ENCODE assay signal across 8 cellular contexts in the genomic region with DNA sequence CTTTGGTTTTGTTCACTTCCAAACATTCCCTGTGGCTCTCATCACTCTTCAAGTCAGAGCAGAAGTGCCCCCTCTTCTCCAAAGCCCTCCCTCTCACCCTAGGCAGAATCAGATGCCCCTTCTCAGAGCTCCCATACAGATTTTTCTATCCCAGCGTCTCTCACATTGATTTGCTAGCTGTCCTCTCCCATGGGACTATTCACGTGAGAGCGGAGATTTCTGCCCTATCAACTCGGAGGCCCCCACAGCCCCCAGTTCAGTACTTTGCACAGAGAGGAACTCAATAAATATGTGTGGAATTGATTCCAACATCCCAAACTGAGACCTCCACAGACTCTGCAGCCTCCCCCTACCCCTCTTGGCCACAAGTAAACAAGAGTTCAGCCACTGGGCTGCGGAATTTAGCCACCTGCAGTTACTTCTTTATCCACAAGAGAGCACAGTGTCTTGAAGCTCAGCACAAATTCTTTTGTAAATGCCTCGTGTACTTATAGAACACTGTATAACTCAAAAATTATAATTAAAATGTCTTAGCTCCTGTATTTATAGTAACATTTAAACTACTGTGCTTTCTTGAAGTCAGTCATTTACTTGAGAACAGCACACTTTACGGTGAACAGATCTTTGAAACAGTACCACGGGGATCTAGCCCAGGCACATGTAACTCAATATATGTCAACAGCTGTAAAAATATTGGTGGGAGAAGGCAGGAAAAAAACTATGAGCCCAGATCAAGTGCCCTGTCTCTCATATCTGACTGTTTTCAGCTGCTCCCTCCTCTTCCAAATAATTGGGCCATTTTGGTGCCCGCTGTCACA.
DNase-seq lines count a peak whose midpoint lies in the region; FAIRE-seq and TF ChIP-seq lines count a peak whose summit lies in the region.

No MANE protein-coding gene starts in this region.

- H3K9me3 ChIP-seq in parathyroid adenoma (ENCODE audit: control insufficient read depth, low read length): no peaks in the 10 kb centered on the region

- TF ChIP-seq CTCF in GM12873 (IDR thresholded peaks at IDR 0.05; ENCODE audit: insufficient read depth, low read depth, low read length, missing control alignments) (peak; percentile 63), dorsolateral prefrontal cortex (IDR thresholded peaks at IDR 0.05 in 54 of 56, conservative IDR thresholded peaks at IDR 0.05 in 2 of 56; ENCODE audit: low read depth in 1 of 56, partially characterized antibody in 56 of 56) (peak in 55 of 56 donors; percentile 14 to 67 (median 52)), parathyroid adenoma (IDR thresholded peaks at IDR 0.05) (peak; percentile 11)

- H3K79me2 ChIP-seq in parathyroid adenoma: no peaks in the 10 kb centered on the region

- TF ChIP-seq POLR2A in GM12892 (IDR thresholded peaks at IDR 0.05; ENCODE audit: low read depth, low read length): no peak

- H3K27me3 ChIP-seq in dorsolateral prefrontal cortex (peaks cover 0 to 9% (median 0%) of the 10 kb centered on the region in 45 donors), parathyroid adenoma (ENCODE audit: control insufficient read depth, insufficient read depth, low read length) (no peaks in the 10 kb centered on the region)

- H3K36me3 ChIP-seq in parathyroid adenoma (ENCODE audit: control insufficient read depth, insufficient read depth, low read length): no peaks in the 10 kb centered on the region

- no peak overlapping the region for H2AFZ ChIP-seq in parathyroid adenoma

- intact Hi-C loops in dorsolateral prefrontal cortex (cut with DNase I): no loop called here

- H3K27ac ChIP-seq in dorsolateral prefrontal cortex (peak overlapping the region in 4 of 59 donors; percentile 3 to 38 (median 24)), parathyroid adenoma (no peak overlapping the region)

- no peak overlapping the region for H3K4me2 ChIP-seq in parathyroid adenoma (ENCODE audit: low read length)

- H3K4me1 ChIP-seq in parathyroid adenoma: no peaks in the 10 kb centered on the region

- peak; percentile 10 for DNase-seq in NCI-H446 treated with DMSO at 0.1 percent for 48 hours (lab: John Stamatoyannopoulos, UW)
- peak in 1 of 10 donors; percentile 35 for DNase-seq in dorsolateral prefrontal cortex
- DNase-seq in effector CD8-positive, alpha-beta T cell (lab: John Stamatoyannopoulos, UW): no peak
- DNase-seq in GM12892 (ENCODE audit: insufficient read length): no peak
- no peak for DNase-seq in mucosa of gallbladder (ENCODE audit: low spot score)
- DNase-seq in NCI-H128 (lab: John Stamatoyannopoulos, UW; ENCODE audit: unreplicated experiment): no peak

- no peak overlapping the region for H3K9ac ChIP-seq in parathyroid adenoma

- no peak for FAIRE-seq in GM12892 (lab: Jason Lieb, UNC)

- H3K4me3 ChIP-seq in dorsolateral prefrontal cortex: peak overlapping the region in 11 of 59 donors; percentile 1 to 39 (median 16)
- no peak overlapping the region for H3K4me3 ChIP-seq in parathyroid adenoma (ENCODE audit: low read depth, low read length)

Comparison
In these comparisons a context has a peak if more than half of its experiments do, and no peak if none do; other contexts are left out.
1. CTCF ChIP-seq: peak in every context shown above with its lines; median percentile 63 in GM12873; 52 in dorsolateral prefrontal cortex; 11 in parathyroid adenoma.